8 cellular contexts compared by ENCODE assay signal in the genomic region with DNA sequence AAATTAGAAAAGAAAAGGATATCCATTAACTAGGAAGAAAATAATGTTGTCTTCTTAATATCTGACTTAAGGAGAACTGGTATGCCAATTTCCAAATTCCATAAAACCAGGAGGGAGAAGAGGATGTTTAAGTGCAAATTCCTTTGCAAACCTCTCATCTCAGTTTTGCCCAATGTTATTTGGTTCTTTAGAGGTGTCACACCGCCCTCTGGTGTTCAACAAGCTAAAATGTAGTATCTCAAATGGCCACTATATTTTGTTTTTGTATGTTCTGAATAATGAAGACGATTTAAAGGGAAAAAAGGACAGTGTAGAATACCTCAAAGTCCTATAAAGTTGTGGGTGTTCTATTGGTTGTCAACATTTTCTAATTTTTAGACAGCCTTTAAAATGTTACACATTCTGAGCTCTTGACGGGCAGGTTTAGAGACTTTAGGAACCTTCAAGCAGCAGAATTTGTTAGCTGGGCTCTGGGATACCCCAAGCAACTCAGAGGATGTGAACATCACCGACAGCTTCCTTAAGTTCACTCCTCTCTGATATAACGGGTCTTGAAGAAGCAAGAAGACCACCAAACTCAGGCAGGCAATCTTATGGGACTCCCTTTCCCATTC.
A peak's percentile ranks its signal among the peaks of the same experiment; 100 is the strongest.
DNase-seq lines count a peak whose midpoint lies in the region; ATAC-seq, FAIRE-seq and TF ChIP-seq lines count a peak whose summit lies in the region.

No MANE protein-coding gene starts in this region.

- peak; percentile 83 for TF ChIP-seq CTCF in hepatocyte (IDR thresholded peaks at IDR 0.05; ENCODE audit: poor library complexity)
- peak in 9 of 11 experiments; percentile 39 to 67 (median 63) for TF ChIP-seq CTCF in spleen (IDR thresholded peaks at IDR 0.05 in 8 of 11, conservative IDR thresholded peaks at IDR 0.05 in 3 of 11)

- H3K9me3 ChIP-seq in hepatocyte (ENCODE audit: low read depth) (no peaks in the 10 kb centered on the region), spleen (no peaks in the 10 kb centered on the region)

- WGBS in hepatocyte (ENCODE audit: low lambda C conversion rate, missing lambda C conversion rate) = 26% methylated on average over 5 of the region's 5 CpGs
- 20 to 28% (median 23%) methylated on average over 5 of the region's 5 CpGs for WGBS in spleen, 5 donors

- H3K36me3 ChIP-seq in hepatocyte (replicated peaks; ENCODE audit: insufficient read depth, low read depth) (no peaks in the 10 kb centered on the region), spleen (no peaks in the 10 kb centered on the region)

- peak; percentile 66 for ATAC-seq in HG03175 (IDR thresholded peaks at IDR 0.05; ENCODE audit: unreplicated experiment)
- ATAC-seq in HG03025 (IDR thresholded peaks at IDR 0.05; ENCODE audit: low FRiP score, unreplicated experiment) = no peak

- DNase-seq in GM04504 (ENCODE audit: low read depth) (peak; percentile 43), NCI-H774 (lab: John Stamatoyannopoulos, UW) (peak; percentile 56), amniotic epithelial cell (ENCODE audit: low read depth) (peak; percentile 68), hepatocyte (ENCODE audit: low spot score) (peak; percentile 82), spleen (no peak)

- intact Hi-C loops in spleen (cut with DNase I; ENCODE audit: low total_unique reads) = loop anchor here (5.0 to 10.0 kb wide), 3 partner anchors 413 to 745 kb away; no protein-coding TSS in a partner anchor

- H3K4me2 ChIP-seq in hepatocyte = no peak overlapping the region

- H3K4me1 ChIP-seq in hepatocyte (ENCODE audit: insufficient read depth) = no peaks in the 10 kb centered on the region
- no peaks in the 10 kb centered on the region for H3K4me1 ChIP-seq in spleen

- H3K27ac ChIP-seq in hepatocyte (no peak overlapping the region), spleen (no peak overlapping the region)

- H3K27me3 ChIP-seq in hepatocyte (peaks cover 6% of the 10 kb centered on the region), spleen (replicated peaks in 1 of 7) (no peaks in the 10 kb centered on the region)

- TF ChIP-seq POLR2A in spleen (IDR thresholded peaks at IDR 0.05) = no peak

- H2AFZ ChIP-seq in hepatocyte = no peak overlapping the region

- FAIRE-seq in A204.1 (lab: Jason Lieb, UNC) = peak; percentile 97

- H4K20me1 ChIP-seq in hepatocyte (ENCODE audit: insufficient read depth, poor library complexity, severe bottlenecking) = no peaks in the 10 kb centered on the region

- no peaks in the 10 kb centered on the region for H3K79me2 ChIP-seq in hepatocyte

- no peaks in the 10 kb centered on the region for H3K9me2 ChIP-seq in hepatocyte (replicated peaks; ENCODE audit: insufficient read depth)

- H3K4me3 ChIP-seq in hepatocyte (no peak overlapping the region), spleen (no peak overlapping the region)
